ENCODE assay signal across 8 cellular contexts in genomic region chr20:58179432-58180099, GRCh38. TPM values are rescaled to one million over a fixed set of nuclear protein-coding genes. Genes with fewer than 3 reads are reported as not detected.
DNase-seq lines count a peak whose midpoint lies in the region; ATAC-seq, FAIRE-seq and TF ChIP-seq lines count a peak whose summit lies in the region.

No MANE protein-coding gene starts in this region.

- peaks cover 3% of the 10 kb centered on the region for H3K9me3 Mint-ChIP-seq in glutamatergic neuron (ENCODE audit: unreplicated experiment)

- H3K4me3 ChIP-seq in DOHH2 (ENCODE audit: low read length), result peak overlapping the region; percentile 37
- H3K4me3 ChIP-seq in SJSA1, result peak overlapping the region; percentile 28
- H3K4me3 ChIP-seq in pancreas, result peak overlapping the region in 1 of 4 donors; percentile 33
- H3K4me3 ChIP-seq in tibial artery, result peak overlapping the region; percentile 33 to 50

- peak overlapping the region; percentile 64 for H3K4me3 Mint-ChIP-seq in glutamatergic neuron (ENCODE audit: unreplicated experiment)

- H3K9me3 ChIP-seq in DOHH2 (ENCODE audit: control insufficient read depth, insufficient read depth, low read length) (no peaks in the 10 kb centered on the region), SJSA1 (replicated peaks) (peaks cover 6% of the 10 kb centered on the region; the same call in 1 of the 2 replicates), pancreas (no peaks in the 10 kb centered on the region), tibial artery (peaks cover 0 to 8% (median 7%) of the 10 kb centered on the region in 3 donors)

- no peaks in the 10 kb centered on the region for H3K79me2 ChIP-seq in DOHH2 (ENCODE audit: control insufficient read depth, low read length)

- H3K27ac Mint-ChIP-seq in glutamatergic neuron (ENCODE audit: unreplicated experiment), result no peak overlapping the region

- no peaks in the 10 kb centered on the region for H3K9me2 ChIP-seq in DOHH2 (replicated peaks; ENCODE audit: control insufficient read depth, low read length)

- H3K4me2 ChIP-seq in DOHH2 (ENCODE audit: low read length), result peak overlapping the region; percentile 49

- H4K20me1 ChIP-seq in DOHH2 (ENCODE audit: control insufficient read depth, insufficient read depth, low read depth, low read length), result no peaks in the 10 kb centered on the region

- H3K36me3 ChIP-seq in DOHH2 (ENCODE audit: control insufficient read depth, low read length) (no peaks in the 10 kb centered on the region), SJSA1 (no peaks in the 10 kb centered on the region), pancreas (no peaks in the 10 kb centered on the region), tibial artery (no peaks in the 10 kb centered on the region)

- H3K27ac ChIP-seq in DOHH2 (ENCODE audit: low read depth, low read length), result no peak overlapping the region
- peak overlapping the region; percentile 19; the same call in 1 of the 2 replicates for H3K27ac ChIP-seq in SJSA1
- H3K27ac ChIP-seq in pancreas, result no peak overlapping the region
- peak overlapping the region; percentile 55 to 81 for H3K27ac ChIP-seq in tibial artery

- intact Hi-C loops in pancreas (cut with DNase I), result loop anchor here in 2 of 3 donors (10.0 kb wide), 2 partner anchors 525 to 555 kb away; partner anchors contain the start of gene ZBP1 (in 1 of the 2)
- intact Hi-C loops in tibial artery (cut with DNase I; ENCODE audit: low total_unique reads), result loop anchor here (2.0 to 10.0 kb wide), 6 partner anchors 92 to 525 kb away; no protein-coding TSS in a partner anchor

- FAIRE-seq in pancreas (lab: Jason Lieb, UNC), result no peak

- 1% methylated on average over 46 of the region's 46 CpGs for WGBS in pancreas, 2 donors

- H3K4me1 Mint-ChIP-seq in glutamatergic neuron (ENCODE audit: low read depth, unreplicated experiment), result peaks cover 3% of the 10 kb centered on the region

- DNase-seq in SJSA1 (ENCODE audit: low read depth in 1 of 2, low spot score in 2 of 2) (peak; percentile 61 to 79), glutamatergic neuron (peak; percentile 81), pancreas (peak; percentile 20 to 90 (median 61)), tibial artery (peak; percentile 32 to 82), NCI-H510A (lab: John Stamatoyannopoulos, UW) (no peak)
- DNase-seq in activated naive CD4-positive, alpha-beta T cell treated with Interleukin-2 at 50 U/mL for 16 hours, result peak; percentile 69

- TF ChIP-seq CTCF in DOHH2 (IDR thresholded peaks at IDR 0.05; ENCODE audit: low read depth, low read length, poor library complexity, severe bottlenecking), result peak; percentile 89
- TF ChIP-seq CTCF in glutamatergic neuron (IDR thresholded peaks at IDR 0.05; ENCODE audit: partially characterized antibody, unreplicated experiment), result peak; percentile 100
- TF ChIP-seq CTCF in pancreas (IDR thresholded peaks at IDR 0.05), result peak; percentile 98 to 99 (median 98)
- TF ChIP-seq CTCF in tibial artery (IDR thresholded peaks at IDR 0.05), result peak; percentile 99

- H3K4me1 ChIP-seq in DOHH2 (ENCODE audit: control insufficient read depth, low read length) (peaks cover 8% of the 10 kb centered on the region), SJSA1 (replicated peaks) (peaks cover 18% of the 10 kb centered on the region), pancreas (peaks cover 0 to 8% (median 0%) of the 10 kb centered on the region in 3 donors), tibial artery (peaks cover 0 to 51% (median 28%) of the 10 kb centered on the region in 4 donors)

- ATAC-seq in HG03439 (IDR thresholded peaks at IDR 0.05; ENCODE audit: unreplicated experiment), result peak; percentile 59
- peak; percentile 88 to 96 (median 92) for ATAC-seq in pancreas

- H3K36me3 Mint-ChIP-seq in glutamatergic neuron (ENCODE audit: unreplicated experiment), result peaks cover 4% of the 10 kb centered on the region

- H3F3A ChIP-seq in DOHH2 (ENCODE audit: control insufficient read depth, insufficient read depth), result no peaks in the 10 kb centered on the region

- peaks cover 5% of the 10 kb centered on the region for H3K27me3 Mint-ChIP-seq in glutamatergic neuron (ENCODE audit: unreplicated experiment)

- peaks cover 41% of the 10 kb centered on the region for H3K27me3 ChIP-seq in DOHH2 (ENCODE audit: control insufficient read depth, low read length)
- no peaks in the 10 kb centered on the region for H3K27me3 ChIP-seq in SJSA1 (replicated peaks)
- no peaks in the 10 kb centered on the region for H3K27me3 ChIP-seq in pancreas
- no peaks in the 10 kb centered on the region for H3K27me3 ChIP-seq in tibial artery

RNA-seq across cellular contexts. Expression of gene ANKRD60, which starts 48.9 kb away (rescaled TPM):
- total RNA-seq in SJSA1 (2014; rRNA removed; shearing (Covaris generic)), result not detected in 2 replicates
- total RNA-seq in glutamatergic neuron (ENCODE audit: unreplicated experiment), result not detected
- total RNA-seq in pancreas, result not detected
- not detected for polyA plus RNA-seq in pancreas

Comparison
In these comparisons a context has a peak if more than half of its experiments do, and no peak if none do; other contexts are left out.
1. H3K27ac ChIP-seq: peak in SJSA1 (single experiment) and tibial artery (2 of 2); none in DOHH2 (single experiment) and pancreas (0 of 4).
2. Peak in every context shown above with its lines, with median percentiles within 50 percentile points of each other: CTCF ChIP-seq.